27 cellular contexts compared by ENCODE assay signal in genomic region chr1:76106719-76107235, GRCh38.
"Had no signal": no experiment of that assay in that cellular context is flagged by ENCODE, and none has a peak within 500 bp of the region (broad histone marks: within the 10 kb centered on the region; RNA-seq: fewer than 3 reads in every experiment).

No MANE protein-coding gene starts in this region.

- H3K4me1 ChIP-seq: parathyroid adenoma, psoas muscle, right lobe of liver, sigmoid colon, suprapubic skin, testis, tibial artery, transverse colon, vagina had no signal

- H3K9ac ChIP-seq: parathyroid adenoma had no signal

- H3K27me3 ChIP-seq: neutrophil, right lobe of liver, sigmoid colon, suprapubic skin, testis, tibial artery, transverse colon, upper lobe of left lung, vagina had no signal

- H3K27ac ChIP-seq: parathyroid adenoma, psoas muscle, right lobe of liver, sigmoid colon, suprapubic skin, testis, tibial artery, transverse colon, upper lobe of left lung, vagina had no signal

- H3K9me3 ChIP-seq: neutrophil, psoas muscle, right lobe of liver, sigmoid colon, suprapubic skin, testis, tibial artery, transverse colon, upper lobe of left lung, vagina had no signal

- H3K4me3 ChIP-seq: psoas muscle, right lobe of liver, sigmoid colon, suprapubic skin, testis, tibial artery, transverse colon, upper lobe of left lung, vagina had no signal

- DNase-seq: naive thymus-derived CD8-positive, alpha-beta T cell; nephron progenitor cell; nucleus accumbens; posterior cingulate gyrus; psoas muscle; right cardiac atrium; right lobe of liver; sigmoid colon; small intestine; stimulated activated CD4-positive, alpha-beta T cell treated with anti-CD3 and anti-CD28 coated beads, Interleukin-15, amount 100 ng/mL, for 24 hours; stimulated activated CD4-positive, alpha-beta T cell treated with anti-CD3 and anti-CD28 coated beads, Interleukin-2, amount 100 ng/mL, for 24 hours; stimulated activated CD4-positive, alpha-beta T cell treated with anti-CD3 and anti-CD28 coated beads, Interleukin-2, amount 100 ng/mL, for 48 hours; stimulated activated CD4-positive, alpha-beta T cell treated with anti-CD3 and anti-CD28 coated beads, Interleukin-4, amount 100 ng/mL, for 24 hours; stimulated activated naive B cell treated with anti-CD40 and anti-IgM and Interleukin-4, amounts not matched to agents 10 μg/mL and 1 μg/mL and 100 μg/mL, for 72 hours; stimulated activated naive CD8-positive, alpha-beta T cell treated with anti-CD3 and anti-CD28 coated beads, Interleukin-15, amount 100 ng/mL, for 72 hours; stimulated activated naive CD8-positive, alpha-beta T cell treated with anti-CD3 and anti-CD28 coated beads, Interleukin-15, Interleukin-2, amounts not matched to agents 100 U/mL and 50 U/mL, for 24 hours; substantia nigra; testis; tibial artery; transverse colon; upper lobe of left lung had no signal

- H3K36me3 ChIP-seq: neutrophil, right lobe of liver, sigmoid colon, suprapubic skin, tibial artery, transverse colon, upper lobe of left lung, vagina had no signal

- ATAC-seq: naive thymus-derived CD8-positive, alpha-beta T cell; natural killer cell treated with Interleukin-12 subunit alpha and Interleukin-12 subunit beta and Interleukin-15 and Interleukin-18, amount 100 ng/mL, for 72 hours; psoas muscle; right lobe of liver; stimulated activated effector memory CD8-positive, alpha-beta T cell treated with anti-CD3 and anti-CD28 coated beads, Interleukin-12 subunit alpha, Interleukin-12 subunit beta, amount 100 ng/mL, for 72 hours; stimulated activated naive B cell treated with anti-CD40 and anti-IgM and Interleukin-4, amounts not matched to agents 10 μg/mL and 1 μg/mL and 100 μg/mL, for 72 hours; stimulated activated naive CD8-positive, alpha-beta T cell treated with anti-CD3 and anti-CD28 coated beads, Interleukin-15, amount 100 ng/mL, for 72 hours; stimulated activated naive CD8-positive, alpha-beta T cell treated with anti-CD3 and anti-CD28 coated beads, Interleukin-15, Interleukin-2, amounts not matched to agents 100 U/mL and 50 U/mL, for 24 hours had no signal
